ENCODE assay signal across 1 cellular context in the genomic region with DNA sequence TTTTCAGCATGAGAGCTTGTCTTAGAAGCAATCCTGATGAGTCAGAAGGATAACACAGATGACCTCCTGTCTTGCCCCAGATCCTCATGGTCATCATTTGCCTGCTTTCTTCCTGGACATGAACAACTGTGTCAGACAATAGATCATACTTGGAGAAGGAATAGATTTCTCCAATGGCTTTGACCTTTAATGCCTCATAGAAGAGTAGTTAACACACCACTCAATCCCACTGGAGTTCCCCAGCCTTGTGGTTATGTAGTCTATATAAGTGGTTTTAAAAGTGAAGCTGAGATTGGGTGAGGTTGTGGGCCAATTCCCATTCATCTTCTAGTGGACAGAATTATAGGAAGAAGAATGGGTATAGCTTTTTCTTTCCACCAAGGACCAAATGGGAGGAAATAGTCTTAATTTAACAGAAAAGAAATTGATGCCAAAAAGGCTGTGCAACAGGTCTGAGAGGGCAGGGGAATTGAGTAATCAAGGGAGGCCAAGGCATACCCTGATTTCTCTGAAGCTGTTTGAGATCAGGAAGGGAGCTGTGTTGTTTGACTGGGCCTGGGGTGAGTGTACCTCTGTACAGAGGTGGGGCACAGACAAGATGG.
TF ChIP-seq lines count a peak whose summit lies in the region.

No MANE protein-coding gene starts in this region.

TF ChIP-seq in SK-N-SH, 30 proteins besides CTCF, POLR2A, EP300 and RAD21 (continued from another document):
- TF ChIP-seq, protein P1, sequence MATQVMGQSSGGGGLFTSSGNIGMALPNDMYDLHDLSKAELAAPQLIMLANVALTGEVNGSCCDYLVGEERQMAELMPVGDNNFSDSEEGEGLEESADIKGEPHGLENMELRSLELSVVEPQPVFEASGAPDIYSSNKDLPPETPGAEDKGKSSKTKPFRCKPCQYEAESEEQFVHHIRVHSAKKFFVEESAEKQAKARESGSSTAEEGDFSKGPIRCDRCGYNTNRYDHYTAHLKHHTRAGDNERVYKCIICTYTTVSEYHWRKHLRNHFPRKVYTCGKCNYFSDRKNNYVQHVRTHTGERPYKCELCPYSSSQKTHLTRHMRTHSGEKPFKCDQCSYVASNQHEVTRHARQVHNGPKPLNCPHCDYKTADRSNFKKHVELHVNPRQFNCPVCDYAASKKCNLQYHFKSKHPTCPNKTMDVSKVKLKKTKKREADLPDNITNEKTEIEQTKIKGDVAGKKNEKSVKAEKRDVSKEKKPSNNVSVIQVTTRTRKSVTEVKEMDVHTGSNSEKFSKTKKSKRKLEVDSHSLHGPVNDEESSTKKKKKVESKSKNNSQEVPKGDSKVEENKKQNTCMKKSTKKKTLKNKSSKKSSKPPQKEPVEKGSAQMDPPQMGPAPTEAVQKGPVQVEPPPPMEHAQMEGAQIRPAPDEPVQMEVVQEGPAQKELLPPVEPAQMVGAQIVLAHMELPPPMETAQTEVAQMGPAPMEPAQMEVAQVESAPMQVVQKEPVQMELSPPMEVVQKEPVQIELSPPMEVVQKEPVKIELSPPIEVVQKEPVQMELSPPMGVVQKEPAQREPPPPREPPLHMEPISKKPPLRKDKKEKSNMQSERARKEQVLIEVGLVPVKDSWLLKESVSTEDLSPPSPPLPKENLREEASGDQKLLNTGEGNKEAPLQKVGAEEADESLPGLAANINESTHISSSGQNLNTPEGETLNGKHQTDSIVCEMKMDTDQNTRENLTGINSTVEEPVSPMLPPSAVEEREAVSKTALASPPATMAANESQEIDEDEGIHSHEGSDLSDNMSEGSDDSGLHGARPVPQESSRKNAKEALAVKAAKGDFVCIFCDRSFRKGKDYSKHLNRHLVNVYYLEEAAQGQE (IDR thresholded peaks at IDR 0.05; ENCODE audit: low read depth, low read length) = no peak
- TF ChIP-seq RXRA (IDR thresholded peaks at IDR 0.05; ENCODE audit: borderline replicate concordance, low read depth) = no peak
- TF ChIP-seq TCF12 (IDR thresholded peaks at IDR 0.05) = peak; percentile 31; the same call in 1 of the 2 replicates
- TF ChIP-seq EZH2phosphoT487 (IDR thresholded peaks at IDR 0.05; ENCODE audit: borderline replicate concordance, low read depth) = no peak
- peak; percentile 46; the same call in 1 of the 2 replicates for TF ChIP-seq FOSL2 (IDR thresholded peaks at IDR 0.05; ENCODE audit: borderline replicate concordance, low read depth)
- peak; percentile 51 for TF ChIP-seq JUND (IDR thresholded peaks at IDR 0.05)
